In genomic region chr6:89260310-89260709, GRCh38 we compare ENCODE assay signal across 12 cellular contexts. TPM values are rescaled to one million over a fixed set of nuclear protein-coding genes. Genes with fewer than 3 reads are reported as not detected.
A peak's percentile ranks its signal among the peaks of the same experiment; 100 is the strongest.
DNase-seq lines count a peak whose midpoint lies in the region; ATAC-seq, FAIRE-seq and TF ChIP-seq lines count a peak whose summit lies in the region.
"Had no signal": no experiment of that assay in that cellular context is flagged by ENCODE, and none has a peak within 500 bp of the region (broad histone marks: within the 10 kb centered on the region; RNA-seq: fewer than 3 reads in every experiment).

No MANE protein-coding gene starts in this region.

- no peaks in the 10 kb centered on the region for H3K9me3 ChIP-seq in OCI-LY1 (ENCODE audit: low read length)
- H3K9me3 ChIP-seq: body of pancreas had no signal

- no peaks in the 10 kb centered on the region for H4K20me1 ChIP-seq in OCI-LY1 (ENCODE audit: insufficient read depth, low read length)

- H3F3A ChIP-seq in OCI-LY1 (ENCODE audit: insufficient read depth, low read length): no peaks in the 10 kb centered on the region

- no peak for TF ChIP-seq CTCF in OCI-LY1 (IDR thresholded peaks at IDR 0.05; ENCODE audit: low read length)

- no peaks in the 10 kb centered on the region for H3K27me3 ChIP-seq in OCI-LY1 (ENCODE audit: insufficient read depth, low read length)
- H3K27me3 ChIP-seq: body of pancreas had no signal

- H2AFZ ChIP-seq in OCI-LY1 (ENCODE audit: low read length): no peak overlapping the region

- H3K4me1 ChIP-seq in OCI-LY1 (ENCODE audit: insufficient read depth, low read length, severe bottlenecking): peaks cover 20% of the 10 kb centered on the region

- no peak overlapping the region for H3K4me3 ChIP-seq in OCI-LY1 (ENCODE audit: low read depth, low read length, poor library complexity, severe bottlenecking)
- H3K4me3 ChIP-seq: body of pancreas had no signal

- ATAC-seq in HG02885 (IDR thresholded peaks at IDR 0.05; ENCODE audit: poor library complexity, unreplicated experiment): peak; percentile 43
- ATAC-seq: activated CD8-positive, alpha-beta T cell treated with anti-CD3 and anti-CD28 coated beads for 36 hours had no signal

- no peak overlapping the region for H3K27ac ChIP-seq in OCI-LY1 (ENCODE audit: low read depth, low read length, poor library complexity, severe bottlenecking)
- H3K27ac ChIP-seq: body of pancreas had no signal

- DNase-seq in GM12891 (ENCODE audit: insufficient read length, low spot score): no peak
- DNase-seq in iPS-NIHi11 (ENCODE audit: low spot score): peak; percentile 32
- DNase-seq in NCI-H510A treated with DMSO at 0.1 percent for 48 hours (lab: John Stamatoyannopoulos, UW): no peak
- no peak for DNase-seq in stimulated activated naive CD4-positive, alpha-beta T cell (lab: John Stamatoyannopoulos, UW)
- DNase-seq in activated CD4-positive, CD25-positive, alpha-beta regulatory T cell treated with anti-CD3 and anti-CD28 coated beads, Interleukin-2, amount 50 U/mL, for 72 hours: no peak
- DNase-seq: activated CD8-positive, alpha-beta T cell treated with anti-CD3 and anti-CD28 coated beads for 36 hours; CD8-positive, alpha-beta memory T cell; mesendoderm had no signal

- H3K79me2 ChIP-seq in OCI-LY1 (ENCODE audit: insufficient read depth, low read length): no peaks in the 10 kb centered on the region

- H3K9ac ChIP-seq in OCI-LY1 (ENCODE audit: low read length): no peak overlapping the region

- peak; percentile 45 for FAIRE-seq in GM12891 (lab: Jason Lieb, UNC)
- FAIRE-seq: RCC 7860 had no signal

- TF ChIP-seq POLR2A in GM12891 (IDR thresholded peaks at IDR 0.05; ENCODE audit: low read depth, low read length): no peak

- no peaks in the 10 kb centered on the region for H3K9me2 ChIP-seq in OCI-LY1 (ENCODE audit: low read depth, low read length)

- H3K36me3 ChIP-seq in OCI-LY1 (ENCODE audit: insufficient read depth, low read length): no peaks in the 10 kb centered on the region

- H3K4me2 ChIP-seq in OCI-LY1 (ENCODE audit: low read length): peak overlapping the region; percentile 13; the same call in 1 of the 2 replicates

TF ChIP-seq in GM12891, 5 proteins besides CTCF, POLR2A, EP300 and RAD21:
- TF ChIP-seq PAX5 (IDR thresholded peaks at IDR 0.05; ENCODE audit: insufficient read depth, low read length, severe bottlenecking): no peak
- peak; percentile 96 for TF ChIP-seq SPI1 (IDR thresholded peaks at IDR 0.05; ENCODE audit: low read depth, low read length)

RNA-seq across cellular contexts. Expression of gene GABRR1, which starts 43.2 kb away (rescaled TPM):
- not detected for polyA plus RNA-seq in GM12891 (2012; ENCODE audit: low read depth, missing spikeins)
- polyA plus RNA-seq: CD8-positive, alpha-beta memory T cell had no signal

RNA-seq across cellular contexts. Expression of gene GABRR2, which starts 54.8 kb away (rescaled TPM):
- polyA plus RNA-seq in GM12891 (2012; ENCODE audit: low read depth, missing spikeins): 0.21 TPM
